Comparison of ENCODE assay signal across 5 cellular contexts in genomic region chr22:24553597-24554315, GRCh38.
A peak's percentile ranks its signal among the peaks of the same experiment; 100 is the strongest.
DNase-seq lines count a peak whose midpoint lies in the region; ATAC-seq and TF ChIP-seq lines count a peak whose summit lies in the region.

No MANE protein-coding gene starts in this region.

- TF ChIP-seq CTCF in cardiac fibroblast (IDR thresholded peaks at IDR 0.05; ENCODE audit: low read depth, low read length) (no peak), neutrophil (IDR thresholded peaks at IDR 0.05) (no peak)

- ATAC-seq in HG03460 (IDR thresholded peaks at IDR 0.05; ENCODE audit: unreplicated experiment), result no peak

- H3K27me3 ChIP-seq in neutrophil, result no peaks in the 10 kb centered on the region

- peaks cover 55 to 56% of the 10 kb centered on the region in 2 experiments for H3K4me1 ChIP-seq in neutrophil (ENCODE audit: control insufficient read depth in 1 of 2, insufficient read depth in 1 of 2, low read depth in 1 of 2, low read length in 1 of 2)

- no peaks in the 10 kb centered on the region for H3K9me3 ChIP-seq in neutrophil

- DNase-seq in MV-4-11 (lab: John Stamatoyannopoulos, UW), result peak; percentile 48
- DNase-seq in cardiac fibroblast (ENCODE audit: low read depth in 2 of 2), result peak in 1 of 2 donors; percentile 29
- DNase-seq in NCI-H1105 (lab: John Stamatoyannopoulos, UW), result no peak

- peaks cover 31% of the 10 kb centered on the region for H3K36me3 ChIP-seq in neutrophil

- H3K27ac ChIP-seq in neutrophil, result peak overlapping the region; percentile 99

- H3K4me3 ChIP-seq in cardiac fibroblast (replicated peaks in 1 of 2; ENCODE audit: low read depth in 2 of 2, low read length in 2 of 2) (peak overlapping the region; percentile 90 to 91), neutrophil (ENCODE audit: low read depth in 1 of 2, low read length in 1 of 2) (peak overlapping the region; percentile 93 to 98)
